Comparison of ENCODE assay signal across 16 cellular contexts in genomic region chr3:16302082-16302631, GRCh38. TPM values are rescaled to one million over a fixed set of nuclear protein-coding genes. Genes with fewer than 3 reads are reported as not detected.
A peak's percentile ranks its signal among the peaks of the same experiment; 100 is the strongest.
DNase-seq lines count a peak whose midpoint lies in the region; ATAC-seq, FAIRE-seq and TF ChIP-seq lines count a peak whose summit lies in the region.
"Had no signal": no experiment of that assay in that cellular context is flagged by ENCODE, and none has a peak within 500 bp of the region (broad histone marks: within the 10 kb centered on the region; RNA-seq: fewer than 3 reads in every experiment).

No MANE protein-coding gene starts in this region.

- no peak for TF ChIP-seq CTCF in left lung (IDR thresholded peaks at IDR 0.05)

- no peak for DNase-seq in stimulated activated naive CD8-positive, alpha-beta T cell treated with anti-CD3 and anti-CD28 coated beads, Interleukin-15, Interleukin-2, amounts not matched to agents 100 U/mL and 50 U/mL, for 24 hours
- no peak for DNase-seq in activated T-helper 2 cell treated with anti-CD3 and anti-CD28 coated beads, Interferon-gamma antibody, Interleukin-2, Interleukin-4, amounts not matched to agents 10 μg/mL and 5 μg/mL and 100 μg/mL, durations not matched to agents 14 hours and 24 hours and 36 hours (ENCODE audit: low spot score)
- DNase-seq in left lung (no peak), frontal cortex (ENCODE audit: low spot score in 2 of 2) (no peak), NCI-H2171 (lab: John Stamatoyannopoulos, UW) (no peak), Kasumi-1 (lab: John Stamatoyannopoulos, UW) (no peak), activated gamma-delta T cell treated with Interleukin-2 at 50 U/mL for 16 hours (no peak)
- DNase-seq: activated CD4-positive, alpha-beta T cell treated with anti-CD3 and anti-CD28 coated beads for 48 hours; AML-193; EL; MG63; NCI-H2171 treated with DMSO at 0.1 percent for 48 hours; stimulated activated CD4-positive, alpha-beta T cell treated with anti-CD3 and anti-CD28 coated beads, Interleukin-2, amount 100 ng/mL, for 24 hours; SW 1271 had no signal

- H3K4me1 Mint-ChIP-seq in stimulated activated naive CD8-positive, alpha-beta T cell treated with anti-CD3 and anti-CD28 coated beads, Interleukin-15, Interleukin-2, amounts not matched to agents 100 ng/mL and 50 ng/mL, for 24 hours (ENCODE audit: low read depth), result peaks cover 100% of the 10 kb centered on the region
- H3K4me1 Mint-ChIP-seq in activated T-helper 2 cell treated with anti-CD3 and anti-CD28 coated beads, Interferon-gamma antibody, Interleukin-2, Interleukin-4, amounts not matched to agents 10 μg/mL and 5 μg/mL and 100 μg/mL, durations not matched to agents 14 hours and 24 hours and 36 hours (ENCODE audit: low read depth), result peaks cover 91% of the 10 kb centered on the region

- no peaks in the 10 kb centered on the region for H3K9me3 ChIP-seq in left lung
- H3K9me3 ChIP-seq: MG63 had no signal

- H3K4me1 ChIP-seq in left lung, result peaks cover 0 to 7% of the 10 kb centered on the region in 2 donors

- no peaks in the 10 kb centered on the region for H3K9me3 Mint-ChIP-seq in stimulated activated naive CD8-positive, alpha-beta T cell treated with anti-CD3 and anti-CD28 coated beads, Interleukin-15, Interleukin-2, amounts not matched to agents 100 ng/mL and 50 ng/mL, for 24 hours
- H3K9me3 Mint-ChIP-seq in activated T-helper 2 cell treated with anti-CD3 and anti-CD28 coated beads, Interferon-gamma antibody, Interleukin-2, Interleukin-4, amounts not matched to agents 10 μg/mL and 5 μg/mL and 100 μg/mL, durations not matched to agents 14 hours and 24 hours and 36 hours, result no peaks in the 10 kb centered on the region

- H3K36me3 ChIP-seq in left lung, result peaks cover 0 to 30% of the 10 kb centered on the region in 2 donors
- H3K36me3 ChIP-seq: MG63 had no signal

- no peak for FAIRE-seq in frontal cortex (lab: Jason Lieb, UNC)
- FAIRE-seq: GM19239 had no signal

- peak overlapping the region; percentile 5 to 72 for H3K27ac ChIP-seq in left lung

- peak overlapping the region; percentile 92 for H3K27ac Mint-ChIP-seq in stimulated activated naive CD8-positive, alpha-beta T cell treated with anti-CD3 and anti-CD28 coated beads, Interleukin-15, Interleukin-2, amounts not matched to agents 100 ng/mL and 50 ng/mL, for 24 hours
- H3K27ac Mint-ChIP-seq in activated T-helper 2 cell treated with anti-CD3 and anti-CD28 coated beads, Interferon-gamma antibody, Interleukin-2, Interleukin-4, amounts not matched to agents 10 μg/mL and 5 μg/mL and 100 μg/mL, durations not matched to agents 14 hours and 24 hours and 36 hours, result peak overlapping the region; percentile 94

- intact Hi-C loops in activated T-helper 2 cell treated with anti-CD3 and anti-CD28 coated beads, Interferon-gamma antibody, Interleukin-2, Interleukin-4, amounts not matched to agents 10 μg/mL and 5 μg/mL and 100 μg/mL, durations not matched to agents 14 hours and 24 hours and 36 hours (cut with micrococcal nuclease), result loop anchor here (5.0 to 10.0 kb wide), 4 partner anchors 75 to 987 kb away; no protein-coding TSS in a partner anchor
- intact Hi-C loops in left lung (cut with DNase I), result no loop called here

- H3K36me3 Mint-ChIP-seq in stimulated activated naive CD8-positive, alpha-beta T cell treated with anti-CD3 and anti-CD28 coated beads, Interleukin-15, Interleukin-2, amounts not matched to agents 100 ng/mL and 50 ng/mL, for 24 hours (ENCODE audit: low read depth), result peaks cover 73% of the 10 kb centered on the region
- H3K36me3 Mint-ChIP-seq in activated T-helper 2 cell treated with anti-CD3 and anti-CD28 coated beads, Interferon-gamma antibody, Interleukin-2, Interleukin-4, amounts not matched to agents 10 μg/mL and 5 μg/mL and 100 μg/mL, durations not matched to agents 14 hours and 24 hours and 36 hours (ENCODE audit: low read depth), result peaks cover 78% of the 10 kb centered on the region

- peak overlapping the region; percentile 78 for H3K4me3 Mint-ChIP-seq in stimulated activated naive CD8-positive, alpha-beta T cell treated with anti-CD3 and anti-CD28 coated beads, Interleukin-15, Interleukin-2, amounts not matched to agents 100 ng/mL and 50 ng/mL, for 24 hours
- H3K4me3 Mint-ChIP-seq in activated T-helper 2 cell treated with anti-CD3 and anti-CD28 coated beads, Interferon-gamma antibody, Interleukin-2, Interleukin-4, amounts not matched to agents 10 μg/mL and 5 μg/mL and 100 μg/mL, durations not matched to agents 14 hours and 24 hours and 36 hours (ENCODE audit: low read depth), result peak overlapping the region; percentile 82

- ATAC-seq in stimulated activated naive CD8-positive, alpha-beta T cell treated with anti-CD3 and anti-CD28 coated beads, Interleukin-15, Interleukin-2, amounts not matched to agents 100 U/mL and 50 U/mL, for 24 hours, result no peak
- ATAC-seq in left lung, result peak; percentile 5

- H3K27me3 ChIP-seq in left lung, result no peaks in the 10 kb centered on the region
- H3K27me3 ChIP-seq: MG63 had no signal

- no peak overlapping the region for H3K4me3 ChIP-seq in left lung
- H3K4me3 ChIP-seq: MG63 had no signal

- H3K27me3 Mint-ChIP-seq in stimulated activated naive CD8-positive, alpha-beta T cell treated with anti-CD3 and anti-CD28 coated beads, Interleukin-15, Interleukin-2, amounts not matched to agents 100 ng/mL and 50 ng/mL, for 24 hours, result no peaks in the 10 kb centered on the region
- H3K27me3 Mint-ChIP-seq in activated T-helper 2 cell treated with anti-CD3 and anti-CD28 coated beads, Interferon-gamma antibody, Interleukin-2, Interleukin-4, amounts not matched to agents 10 μg/mL and 5 μg/mL and 100 μg/mL, durations not matched to agents 14 hours and 24 hours and 36 hours (ENCODE audit: low read depth), result no peaks in the 10 kb centered on the region

RNA-seq across cellular contexts. Expression of gene OXNAD1, which starts 37.1 kb away (rescaled TPM):
- 18.7 and 20.5 TPM in 2 replicates for total RNA-seq in activated T-helper 2 cell treated with anti-CD3 and anti-CD28 coated beads, Interferon-gamma antibody, Interleukin-2, Interleukin-4, amounts not matched to agents 10 μg/mL and 5 μg/mL and 100 μg/mL, durations not matched to agents 14 hours and 24 hours and 36 hours
- 10 to 100 TPM in 1 of 2 donors, 1 to 10 TPM in 1; 8.4 to 14.3 TPM for total RNA-seq in left lung
- 15.5 TPM for total RNA-seq in frontal cortex

RNA-seq across cellular contexts. Expression of gene DPH3, which starts 37.4 kb away (rescaled TPM):
- total RNA-seq in activated T-helper 2 cell treated with anti-CD3 and anti-CD28 coated beads, Interferon-gamma antibody, Interleukin-2, Interleukin-4, amounts not matched to agents 10 μg/mL and 5 μg/mL and 100 μg/mL, durations not matched to agents 14 hours and 24 hours and 36 hours, result 22.7 and 23.1 TPM in 2 replicates
- total RNA-seq in left lung, result 10 to 100 TPM; 21.9 to 30.4 TPM
- 20.4 TPM for total RNA-seq in frontal cortex
